Comparison of ENCODE assay signal across 8 cellular contexts in the genomic region with DNA sequence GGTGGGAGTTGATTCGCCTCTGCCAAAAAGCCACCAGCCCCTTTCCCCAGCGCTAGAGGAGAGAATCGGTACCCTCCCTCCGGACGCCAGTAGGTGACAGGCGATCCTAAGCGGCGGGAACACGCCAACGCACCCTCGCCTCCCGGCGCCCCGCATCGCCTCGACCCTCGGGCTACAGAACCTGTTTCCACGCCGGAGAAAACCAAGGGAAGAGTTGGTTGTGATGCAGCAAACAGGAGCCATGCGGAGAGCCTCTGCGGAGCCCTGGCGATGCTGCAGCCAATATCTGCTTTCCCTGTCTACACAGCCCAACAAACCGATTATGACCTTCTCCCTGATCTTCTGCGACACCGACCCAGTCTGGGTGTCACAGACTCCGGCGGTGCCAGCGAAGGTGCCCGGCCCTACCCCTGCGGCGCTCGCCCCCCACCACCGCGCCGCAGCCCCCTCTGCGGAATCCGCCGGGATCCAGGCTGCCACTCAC. TPM values are rescaled to one million over a fixed set of nuclear protein-coding genes. Genes with fewer than 3 reads are reported as not detected.
DNase-seq lines count a peak whose midpoint lies in the region; FAIRE-seq and TF ChIP-seq lines count a peak whose summit lies in the region.

No MANE protein-coding gene starts in this region.

- TF ChIP-seq CTCF in HFFc6 (IDR thresholded peaks at IDR 0.05) (peak; percentile 36; the same call in 1 of the 2 replicates), astrocyte of the spinal cord (IDR thresholded peaks at IDR 0.05; ENCODE audit: low read depth, low read length) (peak; percentile 66)

- peaks cover 25% of the 10 kb centered on the region for H3K4me1 Mint-ChIP-seq in HFFc6 (ENCODE audit: low read depth)

- H3K36me3 ChIP-seq in small intestine (ENCODE audit: control insufficient read depth in 2 of 2, insufficient read depth in 2 of 2, low read length in 2 of 2) = no peaks in the 10 kb centered on the region

- no peaks in the 10 kb centered on the region for H3K9me3 Mint-ChIP-seq in HFFc6

- H3K4me3 ChIP-seq in astrocyte of the spinal cord (ENCODE audit: low read depth, low read length) = peak overlapping the region; percentile 93
- H3K4me3 ChIP-seq in small intestine (ENCODE audit: low read depth in 1 of 2, low read length in 2 of 2) = peak overlapping the region; percentile 40 to 55

- H3K4me1 ChIP-seq in small intestine (ENCODE audit: control insufficient read depth in 2 of 2, insufficient read depth in 1 of 2, low read depth in 1 of 2, low read length in 1 of 2) = no peaks in the 10 kb centered on the region

- DNase-seq in activated CD4-positive, alpha-beta T cell treated with anti-CD3 and anti-CD28 coated beads for 48 hours = peak; percentile 18
- DNase-seq in activated CD4-positive, alpha-beta T cell treated with anti-CD3 and anti-CD28 coated beads for 1 hour = no peak
- DNase-seq in HFFc6 = no peak
- DNase-seq in NCI-H2171 treated with DMSO at 0.1 percent for 48 hours (lab: John Stamatoyannopoulos, UW) = peak; percentile 74
- peak; percentile 37 for DNase-seq in astrocyte of the spinal cord (ENCODE audit: low read depth, low spot score)
- peak; percentile 17 for DNase-seq in inferior parietal cortex (ENCODE audit: extremely low spot score)
- no peak for DNase-seq in small intestine
- no peak for DNase-seq in amniotic stem cell (lab: John Stamatoyannopoulos, UW)

- peak overlapping the region; percentile 1; the same call in 1 of the 2 replicates for H3K27ac Mint-ChIP-seq in HFFc6

- peaks cover 38% of the 10 kb centered on the region for H3K27me3 Mint-ChIP-seq in HFFc6 (ENCODE audit: insufficient read depth)

- no peak for FAIRE-seq in small intestine (lab: Jason Lieb, UNC)

- WGBS in small intestine, 3 donors = 1 to 4% (median 2%) methylated on average over 38 of the region's 38 CpGs

- in situ Hi-C loops in astrocyte of the spinal cord (cut with HindIII; ENCODE audit: low sequenced_read_pairs) = no loop called here

- H3K36me3 Mint-ChIP-seq in HFFc6 (ENCODE audit: low read depth) = no peaks in the 10 kb centered on the region

- no peak overlapping the region for H3K27ac ChIP-seq in small intestine (ENCODE audit: low read depth in 1 of 2, low read length in 1 of 2)

- peaks cover 0 to 9% of the 10 kb centered on the region in 2 donors for H3K27me3 ChIP-seq in small intestine (ENCODE audit: control insufficient read depth in 2 of 2, insufficient read depth in 2 of 2, low read length in 2 of 2)

- no peaks in the 10 kb centered on the region for H3K9me3 ChIP-seq in small intestine (ENCODE audit: control insufficient read depth, low read depth)

- H3K4me3 Mint-ChIP-seq in HFFc6 = peak overlapping the region; percentile 84

RNA-seq across cellular contexts. Expression of a gene that starts 0.5 kb away (rescaled TPM):
- 10 to 100 TPM in 2 of 6 experiments, 1 to 10 TPM in 4; 3.7 to 10.0 (median 8.6) TPM for total RNA-seq in HFFc6 (2021; fragmentation: NEBNext Ultra II Directional; extraction: Animal tissue kit (Norgen Biotek cat#: 25700))
- 1 to 10 TPM in 1 of 3 donors, under 1 TPM in 2; 0.22 to 1.1 (median 0.54) TPM for polyA plus RNA-seq in small intestine

Comparison
In these comparisons a context has a peak if more than half of its experiments do, and no peak if none do; other contexts are left out.
1. DNase-seq: peak in activated CD4-positive, alpha-beta T cell treated with anti-CD3 and anti-CD28 coated beads for 48 hours (single experiment), NCI-H2171 treated with DMSO at 0.1 percent for 48 hours (single experiment), astrocyte of the spinal cord (single experiment) and inferior parietal cortex (single experiment); none in activated CD4-positive, alpha-beta T cell treated with anti-CD3 and anti-CD28 coated beads for 1 hour (single experiment), HFFc6 (single experiment), small intestine (single experiment) and amniotic stem cell (single experiment).